11 cellular contexts compared by ENCODE assay signal in the genomic region with DNA sequence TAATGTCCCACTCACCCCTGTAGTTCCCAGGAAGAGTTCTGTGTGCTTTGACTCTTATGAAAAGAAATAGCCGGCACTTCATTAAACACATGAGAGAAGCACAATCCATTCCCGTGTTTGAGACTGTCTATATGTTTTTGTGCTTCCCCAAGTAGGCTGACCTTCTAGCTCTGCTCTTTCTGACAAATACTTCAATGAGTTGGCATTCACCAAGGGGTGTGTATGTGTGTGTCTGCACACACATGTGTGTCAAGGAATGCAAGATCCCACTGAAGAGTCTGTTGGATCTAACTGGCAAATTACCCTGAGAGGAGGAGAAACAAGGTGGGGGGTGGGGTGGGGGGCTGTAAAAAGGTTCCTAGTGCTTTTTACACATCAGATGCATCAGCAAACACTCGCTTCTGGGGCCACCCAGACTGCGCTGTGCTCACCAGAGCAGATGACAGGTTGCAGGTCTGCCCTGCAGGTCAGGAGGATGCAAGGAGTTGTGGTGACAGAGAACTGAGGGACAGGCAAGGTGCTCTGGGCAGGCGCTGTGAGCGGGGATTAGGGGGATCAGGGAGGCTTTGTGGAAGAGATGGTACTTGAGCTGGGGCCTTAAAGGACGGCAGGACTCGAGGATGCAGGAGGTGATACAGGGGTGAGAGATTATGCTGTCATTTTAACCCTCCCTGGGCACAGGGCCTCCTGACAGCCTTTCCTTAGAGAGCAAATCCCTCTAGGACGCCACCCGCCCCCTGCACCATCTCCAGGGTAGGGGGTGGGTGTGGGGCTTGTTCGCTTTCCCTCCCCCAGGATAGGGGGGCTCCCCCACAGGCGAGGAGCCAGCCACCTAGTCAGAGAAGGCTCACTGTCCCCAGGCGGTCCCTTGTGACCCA.
A peak's percentile ranks its signal among the peaks of the same experiment; 100 is the strongest.
DNase-seq lines count a peak whose midpoint lies in the region; ATAC-seq and TF ChIP-seq lines count a peak whose summit lies in the region.
"Had no signal": no experiment of that assay in that cellular context is flagged by ENCODE, and none has a peak within 500 bp of the region (broad histone marks: within the 10 kb centered on the region; RNA-seq: fewer than 3 reads in every experiment).

No MANE protein-coding gene starts in this region.

- no peaks in the 10 kb centered on the region for H3K27me3 ChIP-seq in breast epithelium
- no peaks in the 10 kb centered on the region for H3K27me3 ChIP-seq in mammary epithelial cell (ENCODE audit: insufficient read depth, low read length)
- H3K27me3 ChIP-seq in muscle layer of duodenum (ENCODE audit: low read depth, low read length), result no peaks in the 10 kb centered on the region
- no peaks in the 10 kb centered on the region for H3K27me3 ChIP-seq in transverse colon
- H3K27me3 ChIP-seq in HAP-1 (ENCODE audit: low read depth), result no peaks in the 10 kb centered on the region

- in situ Hi-C loops in mammary epithelial cell (cut with MboI; ENCODE audit: low sequenced_read_pairs in 2 of 2) (no loop called here), transverse colon (cut with MboI; ENCODE audit: low pct_ligation_motif_present in 1 of 4, low pct_unique_long_range_greater_than_20kb in 1 of 4, low sequenced_read_pairs in 3 of 4) (no loop called here), HAP-1 (cut with MboI; ENCODE audit: low sequenced_read_pairs) (no loop called here)

- H3K79me2 ChIP-seq in mammary epithelial cell (ENCODE audit: insufficient read depth, low read length), result peaks cover 20% of the 10 kb centered on the region

- H3K4me3 ChIP-seq in breast epithelium (no peak overlapping the region), mammary epithelial cell (replicated peaks in 1 of 3; ENCODE audit: insufficient read depth in 1 of 3, low read depth in 2 of 3, low read length in 3 of 3) (no peak overlapping the region), muscle layer of duodenum (ENCODE audit: low read depth in 1 of 2, low read length in 2 of 2) (no peak overlapping the region), transverse colon (no peak overlapping the region), HAP-1 (no peak overlapping the region)

- CTCF ChIA-PET in mammary epithelial cell (lab: Charles Lee; ENCODE audit: low non-redundant PET), result interaction anchor here (0.5 kb wide), 1 partner anchor 200 kb away, joined by 5 read pairs; no protein-coding TSS in a partner anchor

- no peaks in the 10 kb centered on the region for H3K9me3 Mint-ChIP-seq in activated naive CD4-positive, alpha-beta T cell treated with anti-CD3 and anti-CD28 coated beads, Interleukin-2, amount 50 U/mL, for 72 hours

- no TSS peak for BruUV-seq in mammary epithelial cell (replicated peaks; lab: Mats Ljungman, UMichigan)

- TF ChIP-seq POLR2A in breast epithelium (IDR thresholded peaks at IDR 0.05) (no peak), transverse colon (IDR thresholded peaks at IDR 0.05) (no peak)

- DNase-seq in breast epithelium (ENCODE audit: low spot score in 2 of 2) (no peak), mammary epithelial cell (no peak), transverse colon (no peak), GM10266 (ENCODE audit: extremely low spot score) (no peak), HAP-1 (ENCODE audit: low spot score in 2 of 2) (no peak), NK-92 (lab: John Stamatoyannopoulos, UW; ENCODE audit: unreplicated experiment) (no peak)
- DNase-seq in activated naive CD4-positive, alpha-beta T cell treated with anti-CD3 and anti-CD28 coated beads, Interleukin-2, amount 50 U/mL, for 72 hours (ENCODE audit: low spot score in 2 of 2), result no peak
- DNase-seq: NCI-H1436 treated with DMSO at 0.1 percent for 48 hours; stimulated activated CD4-positive, alpha-beta T cell treated with anti-CD3 and anti-CD28 coated beads, Interleukin-2, amount 100 ng/mL, for 48 hours; trophoblast cell had no signal

- TF ChIP-seq CTCF in breast epithelium (IDR thresholded peaks at IDR 0.05) (no peak), mammary epithelial cell (conservative IDR thresholded peaks at IDR 0.05 in 1 of 2, IDR thresholded peaks at IDR 0.05 in 1 of 2; ENCODE audit: extremely low read depth in 1 of 2, insufficient read depth in 1 of 2, low read depth in 1 of 2, low read length in 2 of 2) (no peak), transverse colon (IDR thresholded peaks at IDR 0.05) (no peak), GM10266 (IDR thresholded peaks at IDR 0.05; ENCODE audit: control insufficient read depth, insufficient read depth, low read depth, missing control alignments) (no peak)

- no peak overlapping the region for H3K4me2 ChIP-seq in mammary epithelial cell (ENCODE audit: insufficient read depth, low read depth, low read length)

- WGBS in mammary epithelial cell (ENCODE audit: low coverage, missing lambda C conversion rate), result 100% methylated on average over 8 of the region's 13 CpGs
- WGBS in transverse colon (ENCODE audit: low coverage in 1 of 2), 2 donors, result 81% methylated on average over 13 of the region's 13 CpGs; no CpG with 5 or more reads in 1 of the 2 donors

- no peaks in the 10 kb centered on the region for H4K20me1 ChIP-seq in mammary epithelial cell (ENCODE audit: insufficient read depth, low read length)

- H3K36me3 ChIP-seq in breast epithelium, result no peaks in the 10 kb centered on the region
- no peaks in the 10 kb centered on the region for H3K36me3 ChIP-seq in mammary epithelial cell (ENCODE audit: insufficient read depth, low read length)
- H3K36me3 ChIP-seq in muscle layer of duodenum (ENCODE audit: control insufficient read depth in 1 of 2, insufficient read depth in 2 of 2, low read length in 2 of 2), result no peaks in the 10 kb centered on the region
- H3K36me3 ChIP-seq in transverse colon, result no peaks in the 10 kb centered on the region
- no peaks in the 10 kb centered on the region for H3K36me3 ChIP-seq in HAP-1 (replicated peaks)

- TF ChIP-seq EP300 in transverse colon (IDR thresholded peaks at IDR 0.05; ENCODE audit: low read depth), result no peak

- dilution Hi-C loops in mammary epithelial cell (cut with HindIII; ENCODE audit: low sequenced_read_pairs), result no loop called here

- H3K9ac ChIP-seq in mammary epithelial cell (ENCODE audit: insufficient read depth, low read length), result no peak overlapping the region

- no peak overlapping the region for H2AFZ ChIP-seq in mammary epithelial cell (ENCODE audit: low read depth, low read length)

- H3K27ac ChIP-seq in breast epithelium, result peak overlapping the region; percentile 17 to 73
- H3K27ac ChIP-seq in mammary epithelial cell (ENCODE audit: insufficient read depth, low read depth, low read length), result no peak overlapping the region
- H3K27ac ChIP-seq in muscle layer of duodenum (ENCODE audit: low read length), result peak overlapping the region; percentile 76
- H3K27ac ChIP-seq in transverse colon, result peak overlapping the region; percentile 62 to 84 (median 77)

- H3K27ac Mint-ChIP-seq in activated naive CD4-positive, alpha-beta T cell treated with anti-CD3 and anti-CD28 coated beads, Interleukin-2, amount 50 U/mL, for 72 hours, result peak overlapping the region; percentile 13 to 87

- H3K9me3 ChIP-seq in breast epithelium (no peaks in the 10 kb centered on the region), mammary epithelial cell (replicated peaks; ENCODE audit: insufficient read depth, low read length) (no peaks in the 10 kb centered on the region), muscle layer of duodenum (ENCODE audit: control insufficient read depth in 1 of 2, low read length in 2 of 2) (no peaks in the 10 kb centered on the region), transverse colon (no peaks in the 10 kb centered on the region), HAP-1 (no peaks in the 10 kb centered on the region)

- intact Hi-C loops in breast epithelium (cut with DNase I; ENCODE audit: low total_unique reads), result no loop called here
- intact Hi-C loops in mammary epithelial cell (cut with micrococcal nuclease), result no loop called here
- intact Hi-C loops in transverse colon (cut with DNase I; ENCODE audit: low total_unique reads), result no loop called here

- H3K36me3 Mint-ChIP-seq in activated naive CD4-positive, alpha-beta T cell treated with anti-CD3 and anti-CD28 coated beads, Interleukin-2, amount 50 U/mL, for 72 hours, result peaks cover 0 to 5% of the 10 kb centered on the region in 2 donors

- peaks cover 2 to 24% of the 10 kb centered on the region in 2 donors for H3K4me1 ChIP-seq in breast epithelium
- H3K4me1 ChIP-seq in mammary epithelial cell (ENCODE audit: insufficient read depth, low read length), result peaks cover 13% of the 10 kb centered on the region
- H3K4me1 ChIP-seq in muscle layer of duodenum (ENCODE audit: control insufficient read depth in 1 of 2, insufficient read depth in 2 of 2, low read length in 2 of 2), result peaks cover 27 to 62% of the 10 kb centered on the region in 2 donors
- peaks cover 49 to 69% (median 60%) of the 10 kb centered on the region in 4 donors for H3K4me1 ChIP-seq in transverse colon
- H3K4me1 ChIP-seq in HAP-1, result peaks cover 13% of the 10 kb centered on the region

- ATAC-seq in activated naive CD4-positive, alpha-beta T cell treated with anti-CD3 and anti-CD28 coated beads, Interleukin-2, amount 50 U/mL, for 72 hours, result no peak
